13 cellular contexts compared by ENCODE assay signal in the genomic region with DNA sequence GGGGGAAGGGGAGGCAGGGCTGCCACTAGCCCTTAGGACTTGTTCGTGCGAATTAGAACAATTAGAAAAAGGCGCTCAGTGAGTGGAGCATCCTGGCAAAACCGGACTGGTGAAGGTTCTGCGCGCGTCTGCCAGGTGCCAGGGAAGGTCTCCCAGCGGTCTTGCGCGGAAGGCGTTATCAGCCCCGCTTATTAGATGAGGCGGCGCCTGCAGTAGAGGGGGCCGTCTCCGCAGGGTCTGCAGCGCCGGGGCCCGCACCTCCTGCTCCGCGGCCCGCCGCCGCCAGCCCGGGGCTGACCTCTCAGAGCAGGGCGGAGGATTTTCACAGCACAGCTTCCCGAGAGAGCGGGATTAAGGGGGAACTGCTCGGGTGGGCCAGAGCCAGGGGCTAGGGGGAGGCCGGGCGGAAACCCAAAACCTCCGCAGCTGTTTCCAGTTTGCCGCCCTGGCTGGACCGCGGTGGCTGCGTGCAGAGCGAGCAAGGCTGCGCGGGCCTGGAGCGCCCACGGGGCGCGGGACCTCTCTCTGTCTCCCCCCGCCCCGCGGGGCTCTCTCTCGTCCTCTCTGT.
A peak's percentile ranks its signal among the peaks of the same experiment; 100 is the strongest.
DNase-seq lines count a peak whose midpoint lies in the region; ATAC-seq and TF ChIP-seq lines count a peak whose summit lies in the region.
"Had no signal": no experiment of that assay in that cellular context is flagged by ENCODE, and none has a peak within 500 bp of the region (broad histone marks: within the 10 kb centered on the region; RNA-seq: fewer than 3 reads in every experiment).

No MANE protein-coding gene starts in this region.

- H3K36me3 ChIP-seq in neural progenitor cell, result no peaks in the 10 kb centered on the region

- H3K9ac ChIP-seq in neural progenitor cell, result no peak overlapping the region

- DNase-seq in DMS 273 (lab: John Stamatoyannopoulos, UW; ENCODE audit: unreplicated experiment), result peak; percentile 65
- DNase-seq in DMS 273 treated with DMSO at 0.1 percent for 48 hours (lab: John Stamatoyannopoulos, UW), result no peak
- peak; percentile 63 for DNase-seq in NCI-H2227 (lab: John Stamatoyannopoulos, UW; ENCODE audit: unreplicated experiment)
- DNase-seq in neural progenitor cell (ENCODE audit: low spot score), result peak; percentile 81
- no peak for DNase-seq in HPDE6-E6E7 (ENCODE audit: extremely low spot score)
- no peak for DNase-seq in superior temporal gyrus (ENCODE audit: extremely low spot score)
- DNase-seq: activated CD4-positive, alpha-beta memory T cell treated with anti-CD3 and anti-CD28 coated beads for 36 hours; activated naive CD4-positive, alpha-beta T cell treated with anti-CD3 and anti-CD28 coated beads, Interleukin-2, amount 50 U/mL, for 16 hours; foreskin fibroblast; substantia nigra had no signal

- H4K20me1 ChIP-seq in neural progenitor cell (ENCODE audit: low read depth), result no peaks in the 10 kb centered on the region

- H3K4me3 Mint-ChIP-seq in neural progenitor cell, result peak overlapping the region; percentile 81
- H3K4me3 Mint-ChIP-seq: activated CD4-positive, alpha-beta memory T cell treated with anti-CD3 and anti-CD28 coated beads for 36 hours had no signal

- peak; percentile 27 for ATAC-seq in esophagus mucosa
- ATAC-seq in HG02798 (IDR thresholded peaks at IDR 0.05; ENCODE audit: poor library complexity, unreplicated experiment), result no peak

- H3K9me3 ChIP-seq in neural progenitor cell (ENCODE audit: low read depth), result no peaks in the 10 kb centered on the region

- H3K4me2 ChIP-seq in neural progenitor cell, result peak overlapping the region; percentile 90

- no peaks in the 10 kb centered on the region for H3K79me2 ChIP-seq in neural progenitor cell (ENCODE audit: low read depth)

- H3K4me1 ChIP-seq in neural progenitor cell, result peaks cover 13% of the 10 kb centered on the region

- H3K36me3 Mint-ChIP-seq in neural progenitor cell, result no peaks in the 10 kb centered on the region
- H3K36me3 Mint-ChIP-seq: activated CD4-positive, alpha-beta memory T cell treated with anti-CD3 and anti-CD28 coated beads for 36 hours had no signal

- peak overlapping the region; percentile 55 for H3K4me3 ChIP-seq in neural progenitor cell

- H3K27me3 ChIP-seq in neural progenitor cell, result peaks cover 54% of the 10 kb centered on the region

- H3K4me1 Mint-ChIP-seq in neural progenitor cell, result peaks cover 9% of the 10 kb centered on the region

- H3F3A ChIP-seq in neural progenitor cell (ENCODE audit: low read depth), result peaks cover 10% of the 10 kb centered on the region

- peak overlapping the region; percentile 97 for H2AFZ ChIP-seq in neural progenitor cell (replicated peaks)

- H3K27ac Mint-ChIP-seq in neural progenitor cell, result no peak overlapping the region
- H3K27ac Mint-ChIP-seq: activated CD4-positive, alpha-beta memory T cell treated with anti-CD3 and anti-CD28 coated beads for 36 hours had no signal

- H3K27ac ChIP-seq in neural progenitor cell, result no peak overlapping the region
- H3K27ac ChIP-seq: 22Rv1 had no signal

- no peak for TF ChIP-seq CTCF in neural progenitor cell (IDR thresholded peaks at IDR 0.05)

- peaks cover 7% of the 10 kb centered on the region for H3K27me3 Mint-ChIP-seq in neural progenitor cell (ENCODE audit: insufficient read depth, low read depth)

- no peaks in the 10 kb centered on the region for H3K9me3 Mint-ChIP-seq in neural progenitor cell
- H3K9me3 Mint-ChIP-seq: activated CD4-positive, alpha-beta memory T cell treated with anti-CD3 and anti-CD28 coated beads for 36 hours had no signal

Comparison
In these comparisons a context has a peak if more than half of its experiments do, and no peak if none do; other contexts are left out.
1. DNase-seq: peak in DMS 273 (single experiment), NCI-H2227 (single experiment) and neural progenitor cell (single experiment); none in DMS 273 treated with DMSO at 0.1 percent for 48 hours (single experiment), HPDE6-E6E7 (single experiment) and superior temporal gyrus (single experiment).